In the genomic region with DNA sequence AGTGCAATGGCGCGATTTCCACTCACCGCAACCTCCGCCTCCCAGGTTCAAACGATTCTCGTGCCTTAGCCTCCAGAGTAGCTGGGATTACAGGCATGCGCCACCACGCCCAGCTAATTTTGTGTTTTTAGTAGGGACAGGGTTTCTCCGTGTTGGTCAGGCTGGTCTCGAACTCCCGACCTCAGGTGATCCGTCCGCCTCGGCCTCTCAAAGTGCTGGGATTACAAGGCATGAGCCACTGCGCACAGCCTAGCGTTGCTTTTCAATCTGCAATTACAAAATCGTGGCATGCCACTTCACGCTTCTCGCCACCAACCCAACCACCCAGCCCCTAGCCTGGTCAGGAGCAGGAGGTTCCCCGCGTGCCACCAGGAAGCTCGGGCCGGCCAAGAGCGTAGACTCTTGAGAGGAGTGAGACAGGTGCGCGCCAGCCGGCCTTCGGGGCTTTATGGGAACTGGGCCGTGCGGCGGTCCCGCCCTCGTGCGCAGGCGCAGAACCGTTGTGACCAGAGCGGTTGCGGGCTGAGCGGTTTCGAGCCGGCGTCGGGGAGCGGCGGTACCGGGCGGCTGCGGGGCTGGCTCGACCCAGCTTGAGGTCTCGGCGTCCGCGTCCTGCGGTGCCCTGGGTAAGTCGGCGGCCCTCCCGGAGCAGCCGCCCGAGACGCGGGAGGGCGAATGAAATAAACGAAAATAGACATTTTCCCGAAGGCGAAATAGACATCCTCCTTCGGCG, we compare ENCODE assay signal across 8 cellular contexts. TPM values are rescaled to one million over a fixed set of nuclear protein-coding genes. Genes with fewer than 3 reads are reported as not detected.
DNase-seq lines count a peak whose midpoint lies in the region; ATAC-seq and TF ChIP-seq lines count a peak whose summit lies in the region.

A gene (plus strand): TSS at position 500 of the 733 bp plus-strand sequence. CDS start 530 bp downstream, outside the sequence.

- TF ChIP-seq POLR2A in Peyer's patch (IDR thresholded peaks at IDR 0.05): no peak

- no peaks in the 10 kb centered on the region for H3K9me3 ChIP-seq in Peyer's patch

- no peak for TF ChIP-seq CTCF in GM12864 (IDR thresholded peaks at IDR 0.05; ENCODE audit: low read depth, low read length, missing control alignments)
- no peak for TF ChIP-seq CTCF in Peyer's patch (IDR thresholded peaks at IDR 0.05)

- peaks cover 0 to 5% (median 0%) of the 10 kb centered on the region in 4 donors for H3K4me1 ChIP-seq in Peyer's patch

- peak within 1 kb of the TSS; percentile 56 for H3K4me3 ChIP-seq in GM12864 (ENCODE audit: low read depth, low read length)
- H3K4me3 ChIP-seq in Peyer's patch: peak within 1 kb of the TSS; percentile 70 to 81 (median 74)

- ATAC-seq in activated T-helper 17 cell treated with anti-CD3 and anti-CD28 coated beads, Interleukin-2, amount 50 U/mL, for 72 hours (replicated peaks): peak; percentile 87
- peak; percentile 85 to 94 for ATAC-seq in naive thymus-derived CD8-positive, alpha-beta T cell
- peak; percentile 91 for ATAC-seq in stimulated activated memory B cell treated with anti-CD40 and anti-IgM and Interleukin-4, amounts not matched to agents 10 μg/mL and 1 μg/mL and 100 μg/mL, for 72 hours
- no peak for ATAC-seq in HG03280 (IDR thresholded peaks at IDR 0.05; ENCODE audit: unreplicated experiment)

- no peaks in the 10 kb centered on the region for H3K4me1 Mint-ChIP-seq in activated T-helper 17 cell treated with anti-CD3 and anti-CD28 coated beads, Interleukin-2, amount 50 U/mL, for 72 hours
- H3K4me1 Mint-ChIP-seq in naive thymus-derived CD8-positive, alpha-beta T cell: peaks cover 11 to 24% (median 19%) of the 10 kb centered on the region in 4 donors
- H3K4me1 Mint-ChIP-seq in stimulated activated memory B cell treated with anti-CD40 and anti-IgM and Interleukin-4, amounts not matched to agents 10 μg/mL and 1 μg/mL and 100 μg/mL, for 72 hours: peaks cover 17% of the 10 kb centered on the region

- H3K27me3 Mint-ChIP-seq in activated T-helper 17 cell treated with anti-CD3 and anti-CD28 coated beads, Interleukin-2, amount 50 U/mL, for 72 hours: peaks cover 26% of the 10 kb centered on the region
- H3K27me3 Mint-ChIP-seq in naive thymus-derived CD8-positive, alpha-beta T cell: peaks cover 0 to 11% (median 2%) of the 10 kb centered on the region in 5 donors
- H3K27me3 Mint-ChIP-seq in stimulated activated memory B cell treated with anti-CD40 and anti-IgM and Interleukin-4, amounts not matched to agents 10 μg/mL and 1 μg/mL and 100 μg/mL, for 72 hours: peaks cover 16% of the 10 kb centered on the region

- POLR2A ChIA-PET in naive thymus-derived CD8-positive, alpha-beta T cell (lab: Charles Lee): interaction anchor here (0.6 to 1.8 kb wide), 4 partner anchors 34 to 544 kb away, joined by 3 to 10 read pairs (median 4); a partner anchor contains a TSS

- H3K27ac ChIP-seq in Peyer's patch: peak within 1 kb of the TSS; percentile 21 to 36 (median 30)

- no peaks in the 10 kb centered on the region for H3K36me3 Mint-ChIP-seq in activated T-helper 17 cell treated with anti-CD3 and anti-CD28 coated beads, Interleukin-2, amount 50 U/mL, for 72 hours (ENCODE audit: low read depth)
- H3K36me3 Mint-ChIP-seq in naive thymus-derived CD8-positive, alpha-beta T cell: no peaks in the 10 kb centered on the region
- no peaks in the 10 kb centered on the region for H3K36me3 Mint-ChIP-seq in stimulated activated memory B cell treated with anti-CD40 and anti-IgM and Interleukin-4, amounts not matched to agents 10 μg/mL and 1 μg/mL and 100 μg/mL, for 72 hours

- no peaks in the 10 kb centered on the region for H3K36me3 ChIP-seq in Peyer's patch

- peak within 1 kb of the TSS; percentile 51 for H3K27ac Mint-ChIP-seq in activated T-helper 17 cell treated with anti-CD3 and anti-CD28 coated beads, Interleukin-2, amount 50 U/mL, for 72 hours
- H3K27ac Mint-ChIP-seq in naive thymus-derived CD8-positive, alpha-beta T cell: peak within 1 kb of the TSS in 9 of 10 donors; percentile 58 to 90 (median 78)
- peak within 1 kb of the TSS; percentile 69 for H3K27ac Mint-ChIP-seq in stimulated activated memory B cell treated with anti-CD40 and anti-IgM and Interleukin-4, amounts not matched to agents 10 μg/mL and 1 μg/mL and 100 μg/mL, for 72 hours

- H3K9me3 Mint-ChIP-seq in activated T-helper 17 cell treated with anti-CD3 and anti-CD28 coated beads, Interleukin-2, amount 50 U/mL, for 72 hours: no peaks in the 10 kb centered on the region
- no peaks in the 10 kb centered on the region for H3K9me3 Mint-ChIP-seq in naive thymus-derived CD8-positive, alpha-beta T cell
- H3K9me3 Mint-ChIP-seq in stimulated activated memory B cell treated with anti-CD40 and anti-IgM and Interleukin-4, amounts not matched to agents 10 μg/mL and 1 μg/mL and 100 μg/mL, for 72 hours: no peaks in the 10 kb centered on the region

- H3K4me3 Mint-ChIP-seq in activated T-helper 17 cell treated with anti-CD3 and anti-CD28 coated beads, Interleukin-2, amount 50 U/mL, for 72 hours: peak within 1 kb of the TSS; percentile 81
- H3K4me3 Mint-ChIP-seq in naive thymus-derived CD8-positive, alpha-beta T cell: peak within 1 kb of the TSS; percentile 82 to 96 (median 90)
- peak within 1 kb of the TSS; percentile 89 for H3K4me3 Mint-ChIP-seq in stimulated activated memory B cell treated with anti-CD40 and anti-IgM and Interleukin-4, amounts not matched to agents 10 μg/mL and 1 μg/mL and 100 μg/mL, for 72 hours

- DNase-seq in GM12864 (ENCODE audit: low read depth) (peak; percentile 18), HuH-7 (ENCODE audit: low spot score) (peak; percentile 80), Peyer's patch (peak; percentile 73 to 95 (median 90)), fibroblast of peridontal ligament (ENCODE audit: extremely low read depth) (peak; percentile 21)
- peak; percentile 63 to 87 (median 72) for DNase-seq in naive thymus-derived CD8-positive, alpha-beta T cell

- H3K27me3 ChIP-seq in Peyer's patch: no peaks in the 10 kb centered on the region

RNA-seq across cellular contexts. Expression of the gene that starts here (rescaled TPM):
- 10 to 100 TPM; 26.0 to 57.8 (median 29.8) TPM for total RNA-seq in Peyer's patch
- 1 to 10 TPM; 1.3 to 2.2 TPM for total RNA-seq in activated T-helper 17 cell treated with anti-CD3 and anti-CD28 coated beads, Interleukin-2, amount 50 U/mL, for 72 hours
- 1 to 10 TPM; 2.8 to 7.5 TPM for total RNA-seq in naive thymus-derived CD8-positive, alpha-beta T cell
- polyA plus RNA-seq in naive thymus-derived CD8-positive, alpha-beta T cell: 10 to 100 TPM in 1 of 3 donors, 1 to 10 TPM in 2; 5.1 to 13.3 (median 6.0) TPM

Comparison
In these comparisons a context has a peak if more than half of its experiments do, and no peak if none do; other contexts are left out.
1. DNase-seq: peak in every context shown above with its lines; median percentile 90 in Peyer's patch; 80 in HuH-7; 72 in naive thymus-derived CD8-positive, alpha-beta T cell; 21 in fibroblast of peridontal ligament; 18 in GM12864.